In the genomic region with DNA sequence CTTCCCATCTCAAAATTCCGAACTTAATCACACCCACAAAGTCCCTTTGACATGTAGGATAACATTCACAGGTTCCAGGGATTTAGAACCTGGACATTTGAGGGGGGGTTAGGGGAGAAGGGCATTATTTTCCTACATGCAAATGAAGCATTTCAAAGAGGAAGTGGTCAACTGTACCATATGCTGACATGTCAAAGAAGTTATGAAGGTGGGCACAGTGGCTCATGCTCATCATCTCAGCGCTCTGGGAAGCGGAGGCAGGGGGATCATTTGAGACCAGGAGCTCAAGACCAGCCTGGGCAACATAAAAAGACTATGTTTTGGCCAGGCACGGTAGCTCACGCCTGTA, we compare ENCODE assay signal across 27 cellular contexts. TPM values are rescaled to one million over a fixed set of nuclear protein-coding genes. Genes with fewer than 3 reads are reported as not detected.
DNase-seq lines count a peak whose midpoint lies in the region; ATAC-seq and TF ChIP-seq lines count a peak whose summit lies in the region.
"Had no signal": no experiment of that assay in that cellular context is flagged by ENCODE, and none has a peak within 500 bp of the region (broad histone marks: within the 10 kb centered on the region; RNA-seq: fewer than 3 reads in every experiment).

No MANE protein-coding gene starts in this region.

- no peak overlapping the region for H2AFZ ChIP-seq in Karpas-422 (ENCODE audit: low read length)
- no peak overlapping the region for H2AFZ ChIP-seq in SU-DHL-6 (ENCODE audit: low read depth, low read length, severe bottlenecking)

- H3K9ac ChIP-seq in Karpas-422 (ENCODE audit: low read length) (no peak overlapping the region), SU-DHL-6 (ENCODE audit: low read length) (no peak overlapping the region)
- H3K9ac ChIP-seq: BLaER1 treated with 17β-estradiol and CSF1 and Interleukin-3, amounts not matched to agents 10 nM and 100 nM had no signal

- H3F3A ChIP-seq in SU-DHL-6 (ENCODE audit: insufficient read depth) = peaks cover 30% of the 10 kb centered on the region

- H3K4me3 Mint-ChIP-seq in activated CD8-positive, alpha-beta memory T cell treated with anti-CD3 and anti-CD28 coated beads, Interleukin-2, amount 10 ng/mL, durations not matched to agents 7 days and 5 days = no peak overlapping the region
- no peak overlapping the region for H3K4me3 Mint-ChIP-seq in naive thymus-derived CD8-positive, alpha-beta T cell

- H3K79me2 ChIP-seq in Karpas-422 (ENCODE audit: low read length) (no peaks in the 10 kb centered on the region), SU-DHL-6 (ENCODE audit: insufficient read depth, low read length) (no peaks in the 10 kb centered on the region)

- POLR2A ChIA-PET in naive thymus-derived CD8-positive, alpha-beta T cell (lab: Charles Lee) = interaction anchor here (0.7 kb wide), 1 partner anchor 59 kb away, joined by 7 read pairs; no protein-coding TSS in a partner anchor

- H3K4me1 Mint-ChIP-seq in activated CD8-positive, alpha-beta memory T cell treated with anti-CD3 and anti-CD28 coated beads, Interleukin-2, amount 10 ng/mL, durations not matched to agents 7 days and 5 days = peaks cover 20% of the 10 kb centered on the region
- H3K4me1 Mint-ChIP-seq in naive thymus-derived CD8-positive, alpha-beta T cell = peaks cover 16 to 47% (median 41%) of the 10 kb centered on the region in 4 donors

- H3K4me2 ChIP-seq in Karpas-422 (ENCODE audit: low read depth, low read length, poor library complexity, severe bottlenecking) (peak overlapping the region; percentile 42), SU-DHL-6 (ENCODE audit: low read depth, low read length, poor library complexity, severe bottlenecking) (peak overlapping the region; percentile 33)

- peaks cover 17% of the 10 kb centered on the region; the same call in 1 of the 2 replicates for H3K36me3 ChIP-seq in Karpas-422 (ENCODE audit: insufficient read depth, low read length)
- no peaks in the 10 kb centered on the region; the same call in 1 of the 2 replicates for H3K36me3 ChIP-seq in SU-DHL-6 (ENCODE audit: low read length)
- H3K36me3 ChIP-seq: ovary had no signal

- TF ChIP-seq CTCF in SU-DHL-6 (IDR thresholded peaks at IDR 0.05; ENCODE audit: insufficient read depth, low read length, poor library complexity, severe bottlenecking) = no peak

- peak overlapping the region; percentile 43 for H3K4me3 ChIP-seq in Karpas-422 (ENCODE audit: low read length)
- H3K4me3 ChIP-seq in SU-DHL-6 (ENCODE audit: insufficient read depth, low read length, poor library complexity, severe bottlenecking) = no peak overlapping the region
- H3K4me3 ChIP-seq: ascending aorta; BLaER1 treated with 17β-estradiol and CSF1 and Interleukin-3, amounts not matched to agents 10 nM and 100 nM; lower lobe of right lung; MG63; ovary; right atrium auricular region; vagina had no signal

- H3K27me3 Mint-ChIP-seq in activated CD8-positive, alpha-beta memory T cell treated with anti-CD3 and anti-CD28 coated beads, Interleukin-2, amount 10 ng/mL, durations not matched to agents 7 days and 5 days = no peaks in the 10 kb centered on the region
- no peaks in the 10 kb centered on the region for H3K27me3 Mint-ChIP-seq in naive thymus-derived CD8-positive, alpha-beta T cell

- CTCF ChIA-PET in activated CD8-positive, alpha-beta memory T cell treated with anti-CD3 and anti-CD28 coated beads, Interleukin-2, amount 10 ng/mL, durations not matched to agents 7 days and 5 days (lab: Charles Lee) = interaction anchor here (0.6 to 2.2 kb wide), 5 partner anchors 10 to 61 kb away, joined by 3 to 7 read pairs (median 6); no protein-coding TSS in a partner anchor

- peaks cover 17% of the 10 kb centered on the region for H3K4me1 ChIP-seq in Karpas-422 (ENCODE audit: low read length)
- H3K4me1 ChIP-seq: ascending aorta, right atrium auricular region, vagina had no signal

- H3K27me3 ChIP-seq in Karpas-422 (ENCODE audit: low read length) = no peaks in the 10 kb centered on the region
- no peaks in the 10 kb centered on the region for H3K27me3 ChIP-seq in SU-DHL-6 (ENCODE audit: low read length)
- H3K27me3 ChIP-seq: ascending aorta; BLaER1 treated with 17β-estradiol and CSF1 and Interleukin-3, amounts not matched to agents 10 nM and 100 nM; foreskin keratinocyte; MG63; ovary; right atrium auricular region; vagina had no signal

- H3K9me2 ChIP-seq in Karpas-422 (replicated peaks; ENCODE audit: insufficient read depth, low read length) (no peaks in the 10 kb centered on the region), SU-DHL-6 (replicated peaks; ENCODE audit: insufficient read depth, low read length) (no peaks in the 10 kb centered on the region)

- H3K9me3 Mint-ChIP-seq in activated CD8-positive, alpha-beta memory T cell treated with anti-CD3 and anti-CD28 coated beads, Interleukin-2, amount 10 ng/mL, durations not matched to agents 7 days and 5 days (ENCODE audit: low read depth) = no peaks in the 10 kb centered on the region
- H3K9me3 Mint-ChIP-seq in naive thymus-derived CD8-positive, alpha-beta T cell = no peaks in the 10 kb centered on the region

- peaks cover 32% of the 10 kb centered on the region for H3K36me3 Mint-ChIP-seq in activated CD8-positive, alpha-beta memory T cell treated with anti-CD3 and anti-CD28 coated beads, Interleukin-2, amount 10 ng/mL, durations not matched to agents 7 days and 5 days
- peaks cover 0 to 29% (median 0%) of the 10 kb centered on the region in 3 donors for H3K36me3 Mint-ChIP-seq in naive thymus-derived CD8-positive, alpha-beta T cell

- H3K27ac ChIP-seq in Karpas-422 (ENCODE audit: low read length) (peak overlapping the region; percentile 80), SU-DHL-6 (ENCODE audit: low read depth, low read length) (peak overlapping the region; percentile 38)
- H3K27ac ChIP-seq: ascending aorta; BLaER1 treated with 17β-estradiol and CSF1 and Interleukin-3, amounts not matched to agents 10 nM and 100 nM; epithelial cell of prostate; foreskin keratinocyte; lower lobe of right lung; ovary; right atrium auricular region; vagina had no signal

- no peak for ATAC-seq in activated CD8-positive, alpha-beta memory T cell treated with anti-CD3 and anti-CD28 coated beads, Interleukin-2, amount 10 ng/mL, durations not matched to agents 7 days and 5 days
- ATAC-seq in naive thymus-derived CD8-positive, alpha-beta T cell = no peak
- ATAC-seq in HG02970 (IDR thresholded peaks at IDR 0.05; ENCODE audit: low FRiP score, unreplicated experiment) = no peak
- ATAC-seq: foreskin keratinocyte, lower lobe of right lung, SK-N-SH treated with all-trans-retinoic acid at 6 μM for 48 hours had no signal

- H3K27ac Mint-ChIP-seq in activated CD8-positive, alpha-beta memory T cell treated with anti-CD3 and anti-CD28 coated beads, Interleukin-2, amount 10 ng/mL, durations not matched to agents 7 days and 5 days = peak overlapping the region; percentile 39
- H3K27ac Mint-ChIP-seq in naive thymus-derived CD8-positive, alpha-beta T cell = peak overlapping the region in 6 of 10 donors; percentile 3 to 75 (median 58)

- H4K20me1 ChIP-seq in Karpas-422 (ENCODE audit: insufficient read depth, low read depth, low read length) (no peaks in the 10 kb centered on the region), SU-DHL-6 (ENCODE audit: low read depth, low read length) (no peaks in the 10 kb centered on the region)

- no peak for DNase-seq in activated CD8-positive, alpha-beta memory T cell treated with anti-CD3 and anti-CD28 coated beads, Interleukin-2, amount 10 ng/mL, durations not matched to agents 7 days and 5 days
- DNase-seq in activated CD8-positive, alpha-beta memory T cell treated with anti-CD3 and anti-CD28 coated beads, Interleukin-2, amount 50 U/mL, for 48 hours = no peak
- DNase-seq in Karpas-422 (peak; percentile 69), NCI-H1436 treated with DMSO at 0.1 percent for 48 hours (lab: John Stamatoyannopoulos, UW) (no peak)
- DNase-seq in naive thymus-derived CD8-positive, alpha-beta T cell = no peak
- DNase-seq in stimulated activated CD4-positive, alpha-beta T cell treated with anti-CD3 and anti-CD28 coated beads, Interleukin-4, amount 100 ng/mL, for 1 hour = no peak
- DNase-seq: activated CD4-positive, CD25-positive, alpha-beta regulatory T cell treated with anti-CD3 and anti-CD28 coated beads, Interleukin-2, amount 50 U/mL, for 72 hours; activated naive CD4-positive, alpha-beta T cell treated with Interleukin-2 at 50 U/mL for 16 hours; cerebellar nuclear complex; DMS 273 treated with DMSO at 0.1 percent for 48 hours; foreskin keratinocyte; hippocampal formation; islet precursor cell; lower lobe of right lung; MG63; NCI-H2081 treated with DMSO at 0.1 percent for 48 hours; ovary; stimulated activated CD8-positive, alpha-beta memory T cell treated with anti-CD3 and anti-CD28 coated beads, Interleukin-4, amount 100 ng/mL, for 48 hours; T1000 had no signal

- no peaks in the 10 kb centered on the region for H3K9me3 ChIP-seq in Karpas-422 (ENCODE audit: low read length)
- H3K9me3 ChIP-seq in SU-DHL-6 (ENCODE audit: insufficient read depth, low read length) = no peaks in the 10 kb centered on the region
- H3K9me3 ChIP-seq: ascending aorta; BLaER1 treated with 17β-estradiol and CSF1 and Interleukin-3, amounts not matched to agents 10 nM and 100 nM; lower lobe of right lung; MG63; ovary; right atrium auricular region; vagina had no signal

RNA-seq across cellular contexts. Expression of gene PTP4A2, which starts 35.7 kb away (rescaled TPM):
- total RNA-seq in activated CD8-positive, alpha-beta memory T cell treated with anti-CD3 and anti-CD28 coated beads, Interleukin-2, amount 10 ng/mL, durations not matched to agents 7 days and 5 days = 100 to 1,000 TPM; 401 to 507 TPM
- 215 and 401 TPM in 2 replicates for total RNA-seq in Karpas-422 (2014; rRNA removed; shearing (Covaris generic); ENCODE audit: low replicate concordance)
- total RNA-seq in naive thymus-derived CD8-positive, alpha-beta T cell = 100 to 1,000 TPM; 230 to 235 TPM
- polyA plus RNA-seq in naive thymus-derived CD8-positive, alpha-beta T cell = 100 to 1,000 TPM; 287 to 748 (median 546) TPM
